Comparison of ENCODE assay signal across 22 cellular contexts in the genomic region with DNA sequence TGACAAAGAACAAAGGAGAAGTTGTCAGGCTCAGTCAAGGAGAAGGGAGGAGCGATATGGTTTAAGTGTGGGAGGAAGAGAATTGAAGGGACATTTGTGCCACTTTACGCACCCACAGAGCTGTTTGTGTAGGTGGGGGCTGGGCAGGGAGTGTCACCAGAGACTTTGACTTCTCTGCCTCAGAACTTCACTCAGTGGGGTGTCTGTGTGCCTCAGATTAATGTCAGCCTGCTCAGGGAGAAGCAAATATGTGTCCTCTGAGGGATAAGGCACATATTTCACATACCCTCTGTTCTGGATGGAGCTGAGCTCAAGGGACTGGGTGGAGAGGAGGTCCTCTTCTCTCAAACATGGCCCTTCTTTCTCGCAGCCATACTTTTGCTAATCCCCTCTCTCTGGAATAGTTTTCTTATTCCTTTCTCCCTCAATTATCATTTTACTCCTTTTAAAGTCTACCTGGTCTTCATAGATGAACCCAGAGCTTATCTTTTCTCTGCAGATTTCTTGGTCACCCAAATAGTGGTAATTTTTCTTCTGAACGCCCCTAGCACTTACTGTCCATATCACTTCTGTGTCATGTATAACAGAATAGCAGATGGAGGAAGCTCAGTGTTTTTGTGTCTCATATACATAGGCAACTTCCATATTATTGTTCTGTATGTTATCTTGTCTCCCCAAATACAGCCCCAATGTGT.
A peak's percentile ranks its signal among the peaks of the same experiment; 100 is the strongest.
DNase-seq lines count a peak whose midpoint lies in the region; ATAC-seq, FAIRE-seq and TF ChIP-seq lines count a peak whose summit lies in the region.
"Had no signal": no experiment of that assay in that cellular context is flagged by ENCODE, and none has a peak within 500 bp of the region (broad histone marks: within the 10 kb centered on the region; RNA-seq: fewer than 3 reads in every experiment).

No MANE protein-coding gene starts in this region.

- H2AFZ ChIP-seq in K562 (ENCODE audit: low read depth, low read length) = peak overlapping the region; percentile 51

- ATAC-seq in K562 = peak; percentile 76
- ATAC-seq: esophagus mucosa; stimulated activated memory B cell treated with anti-CD40 and anti-IgM and Interleukin-4, amounts not matched to agents 10 μg/mL and 1 μg/mL and 100 μg/mL, for 72 hours had no signal

- TF ChIP-seq CTCF in A673 (conservative IDR thresholded peaks at IDR 0.05; ENCODE audit: low read depth, low read length) = no peak
- no peak for TF ChIP-seq CTCF in K562 (IDR thresholded peaks at IDR 0.05 in 2 of 3, conservative IDR thresholded peaks at IDR 0.05 in 1 of 3; ENCODE audit: insufficient read depth in 2 of 3, low read depth in 1 of 3, low read length in 3 of 3)

- TF ChIP-seq POLR2A in K562 (conservative IDR thresholded peaks at IDR 0.05) = no peak

- POLR2A ChIA-PET in A673 (lab: Charles Lee; ENCODE audit: low non-redundant PET) = no interaction called here
- POLR2A ChIA-PET in K562 (lab: Yijun Ruan, JAX) = interaction anchor here (0.6 to 1.9 kb wide), 9 partner anchors 8 to 276 kb away, joined by 3 to 7 read pairs (median 3); no protein-coding TSS in a partner anchor

- WGBS in K562 (ENCODE audit: insufficient coverage, low coverage, missing lambda C conversion rate) = 6% methylated on average over 4 of the region's 4 CpGs

- peak overlapping the region; percentile 69 for H3K4me2 ChIP-seq in K562 (ENCODE audit: insufficient read depth, low read length)

- H3K9me3 ChIP-seq in A673 (ENCODE audit: low read depth, low read length, poor library complexity, severe bottlenecking) (no peaks in the 10 kb centered on the region), K562 (replicated peaks; ENCODE audit: control insufficient read depth, insufficient read depth, low read depth, low read length) (no peaks in the 10 kb centered on the region)
- H3K9me3 ChIP-seq: adrenal gland, sigmoid colon had no signal

- DNase-seq in A673 (ENCODE audit: low spot score) (peak; percentile 56), Kasumi-1 (lab: John Stamatoyannopoulos, UW) (peak; percentile 35 to 61), K562 (ENCODE audit: extremely low read depth in 1 of 4, low spot score in 3 of 4) (peak; percentile 28 to 79 (median 52)), mucosa of gallbladder (ENCODE audit: low spot score) (peak; percentile 63), NCI-H748 treated with DMSO at 0.1 percent for 48 hours (lab: John Stamatoyannopoulos, UW) (no peak), NCI-H146 (lab: John Stamatoyannopoulos, UW) (no peak), hypothalamus (lab: John Stamatoyannopoulos, UW) (no peak), nucleus accumbens (lab: John Stamatoyannopoulos, UW) (no peak)
- DNase-seq: activated CD4-positive, alpha-beta T cell treated with anti-CD3 and anti-CD28 coated beads for 48 hours; activated T-cell treated with anti-CD3 and anti-CD28 coated beads, Interleukin-2, amount 50 U/mL, for 24 hours; adrenal gland; head of caudate nucleus; naive B cell; NCI-H2029 treated with DMSO at 0.1 percent for 48 hours; NCI-H774; sigmoid colon; stimulated activated CD4-positive, alpha-beta T cell treated with anti-CD3 and anti-CD28 coated beads, Interleukin-4, amount 100 ng/mL, for 24 hours had no signal

- FAIRE-seq in K562 (lab: Jason Lieb, UNC) = peak; percentile 78
- FAIRE-seq: colon had no signal

- H3K4me1 ChIP-seq in A673 (ENCODE audit: insufficient read depth, low read length, poor library complexity, severe bottlenecking) = peaks cover 15% of the 10 kb centered on the region
- peaks cover 12 to 36% of the 10 kb centered on the region in 2 experiments; a peak in 3 of 5 replicates for H3K4me1 ChIP-seq in K562 (replicated peaks in 1 of 2; ENCODE audit: control insufficient read depth in 2 of 2, insufficient read depth in 2 of 2, low read length in 2 of 2)
- H3K4me1 ChIP-seq: sigmoid colon had no signal

- H3K27me3 ChIP-seq in A673 (replicated peaks; ENCODE audit: insufficient read depth, low read depth, low read length, poor library complexity) (no peaks in the 10 kb centered on the region), K562 (ENCODE audit: control insufficient read depth in 2 of 2, insufficient read depth in 2 of 2, low read length in 2 of 2) (no peaks in the 10 kb centered on the region)
- H3K27me3 ChIP-seq: adrenal gland, sigmoid colon had no signal

- no peak; a peak in 1 of 4 replicates for TF ChIP-seq RAD21 in K562 (CRISPR knock-in tag; conservative IDR thresholded peaks at IDR 0.05 in 1 of 2, IDR thresholded peaks at IDR 0.05 in 1 of 2)

- H3K4me3 ChIP-seq in A673 (ENCODE audit: low read depth, low read length, poor library complexity, severe bottlenecking) = no peak overlapping the region
- no peak overlapping the region for H3K4me3 ChIP-seq in K562
- H3K4me3 ChIP-seq: adrenal gland, sigmoid colon had no signal

- intact Hi-C loops in A673 (cut with micrococcal nuclease; ENCODE audit: unreplicated experiment) (no loop called here), K562 (cut with micrococcal nuclease) (loop anchor here (5.0 kb wide), 1 partner anchor 62 kb away; no protein-coding TSS in a partner anchor)

- no peaks in the 10 kb centered on the region for H3K9me1 ChIP-seq in K562 (ENCODE audit: control insufficient read depth, insufficient read depth, low read length)

- TF ChIP-seq EP300 in K562 (IDR thresholded peaks at IDR 0.05; ENCODE audit: low read length) = no peak

- no peaks in the 10 kb centered on the region for H3K36me3 ChIP-seq in A673 (ENCODE audit: insufficient read depth, low read length, poor library complexity, severe bottlenecking)
- H3K36me3 ChIP-seq in K562 (ENCODE audit: control insufficient read depth, insufficient read depth, low read length) = no peaks in the 10 kb centered on the region; the same call in 2 of the 3 replicates
- H3K36me3 ChIP-seq: adrenal gland, sigmoid colon had no signal

- BruUV-seq in A673 (replicated peaks; lab: Mats Ljungman, UMichigan) = no TSS peak
- BruUV-seq in K562 (replicated peaks; lab: Mats Ljungman, UMichigan) = no TSS peak

- peak overlapping the region in 1 of 2 experiments; percentile 25; a peak in 2 of 4 replicates for H3K9ac ChIP-seq in K562 (ENCODE audit: insufficient read depth in 1 of 2, low read depth in 2 of 2, low read length in 2 of 2)

- H3K79me2 ChIP-seq in K562 (ENCODE audit: control insufficient read depth, insufficient read depth, low read length) = no peaks in the 10 kb centered on the region; the same call in 1 of the 3 replicates

- in situ Hi-C loops in K562 (cut with MboI) = no loop called here

- no peaks in the 10 kb centered on the region for H4K20me1 ChIP-seq in K562 (replicated peaks; ENCODE audit: control insufficient read depth, insufficient read depth, low read length)

- CTCF ChIA-PET in A673 (lab: Charles Lee) = interaction anchor here (0.6 kb wide), 1 partner anchor 108 kb away, joined by 3 read pairs; no protein-coding TSS in a partner anchor
- CTCF ChIA-PET in K562 (lab: Yijun Ruan, JAX; ENCODE audit: low intra/inter-chr PET ratio) = no interaction called here

- H3K27ac ChIP-seq in A673 (ENCODE audit: low read depth, low read length, poor library complexity, severe bottlenecking) = peak overlapping the region; percentile 7
- peak overlapping the region; percentile 56 for H3K27ac ChIP-seq in K562 (ENCODE audit: extremely low read depth, low read depth, low read length)
- H3K27ac ChIP-seq: adrenal gland, HL-60, RWPE1, sigmoid colon had no signal

TF ChIP-seq in K562, 482 proteins besides CTCF, POLR2A, EP300 and RAD21 (continues in another document):
- TF ChIP-seq NBN (IDR thresholded peaks at IDR 0.05; ENCODE audit: low read depth) (no peak), TEAD4 (IDR thresholded peaks at IDR 0.05; ENCODE audit: low read length) (peak; percentile 73), TEAD4 (CRISPR knock-in tag; IDR thresholded peaks at IDR 0.05; ENCODE audit: borderline replicate concordance) (no peak), ARID1B (IDR thresholded peaks at IDR 0.05) (peak; percentile 87), PML (IDR thresholded peaks at IDR 0.05; ENCODE audit: low read length) (0 out of 2 replicates have a peak, but pooled peaks have one; percentile 34), MTA3 (IDR thresholded peaks at IDR 0.05; ENCODE audit: borderline replicate concordance) (0 out of 2 replicates have a peak, but pooled peaks have one; percentile 19), KLF16 (IDR thresholded peaks at IDR 0.05) (0 out of 2 replicates have a peak, but pooled peaks have one; percentile 46), TCF3 (CRISPR knock-in tag; IDR thresholded peaks at IDR 0.05) (peak; percentile 80), LCOR (CRISPR knock-in tag; IDR thresholded peaks at IDR 0.05) (peak; percentile 70; the same call in 1 of the 2 replicates)
- TF ChIP-seq, protein P1, sequence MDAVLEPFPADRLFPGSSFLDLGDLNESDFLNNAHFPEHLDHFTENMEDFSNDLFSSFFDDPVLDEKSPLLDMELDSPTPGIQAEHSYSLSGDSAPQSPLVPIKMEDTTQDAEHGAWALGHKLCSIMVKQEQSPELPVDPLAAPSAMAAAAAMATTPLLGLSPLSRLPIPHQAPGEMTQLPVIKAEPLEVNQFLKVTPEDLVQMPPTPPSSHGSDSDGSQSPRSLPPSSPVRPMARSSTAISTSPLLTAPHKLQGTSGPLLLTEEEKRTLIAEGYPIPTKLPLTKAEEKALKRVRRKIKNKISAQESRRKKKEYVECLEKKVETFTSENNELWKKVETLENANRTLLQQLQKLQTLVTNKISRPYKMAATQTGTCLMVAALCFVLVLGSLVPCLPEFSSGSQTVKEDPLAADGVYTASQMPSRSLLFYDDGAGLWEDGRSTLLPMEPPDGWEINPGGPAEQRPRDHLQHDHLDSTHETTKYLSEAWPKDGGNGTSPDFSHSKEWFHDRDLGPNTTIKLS (IDR thresholded peaks at IDR 0.05; ENCODE audit: borderline replicate concordance, low read depth) = no peak
- TF ChIP-seq, protein P2, sequence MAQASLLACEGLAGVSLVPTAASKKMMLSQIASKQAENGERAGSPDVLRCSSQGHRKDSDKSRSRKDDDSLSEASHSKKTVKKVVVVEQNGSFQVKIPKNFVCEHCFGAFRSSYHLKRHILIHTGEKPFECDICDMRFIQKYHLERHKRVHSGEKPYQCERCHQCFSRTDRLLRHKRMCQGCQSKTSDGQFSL (CRISPR knock-in tag; IDR thresholded peaks at IDR 0.05) = no peak
- TF ChIP-seq, protein P2 (tag; IDR thresholded peaks at IDR 0.05) = no peak

Comparison
In these comparisons a context has a peak if more than half of its experiments do, and no peak if none do; other contexts are left out.
1. DNase-seq: peak in A673 (single experiment), Kasumi-1 (2 of 2), K562 (4 of 4) and mucosa of gallbladder (single experiment); none in NCI-H748 treated with DMSO at 0.1 percent for 48 hours (single experiment), NCI-H146 (single experiment), hypothalamus (0 of 51) and nucleus accumbens (0 of 56).